6 cellular contexts compared by ENCODE assay signal in the genomic region with DNA sequence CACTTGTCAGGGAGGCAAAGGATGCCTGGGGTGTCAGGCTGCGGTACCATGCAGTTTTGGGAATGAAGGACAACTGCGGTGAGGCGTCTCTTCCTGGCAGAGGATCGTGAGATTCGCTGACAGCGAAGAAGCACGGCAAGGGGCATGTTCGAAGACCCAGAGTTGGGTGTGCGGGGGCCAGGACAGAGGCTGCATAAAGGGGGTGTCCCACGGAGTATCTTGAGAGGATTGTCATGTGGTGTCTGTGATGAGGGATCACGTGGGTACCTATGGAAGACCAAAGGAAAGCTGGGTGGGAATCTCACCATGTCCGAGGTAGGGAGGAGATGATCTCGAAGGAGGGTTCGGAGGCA. TPM values are rescaled to one million over a fixed set of nuclear protein-coding genes. Genes with fewer than 3 reads are reported as not detected.
DNase-seq lines count a peak whose midpoint lies in the region; ATAC-seq and TF ChIP-seq lines count a peak whose summit lies in the region.

No MANE protein-coding gene starts in this region.

- TF ChIP-seq CTCF in lower leg skin (IDR thresholded peaks at IDR 0.05) = no peak

- H3K9me3 ChIP-seq in HAP-1 = no peaks in the 10 kb centered on the region

- peak overlapping the region; percentile 81 for H3K27ac Mint-ChIP-seq in activated CD4-positive, alpha-beta memory T cell treated with anti-CD3 and anti-CD28 coated beads for 36 hours

- in situ Hi-C loops in HAP-1 (cut with MboI; ENCODE audit: low sequenced_read_pairs) = no loop called here

- peak overlapping the region; percentile 100 for H3K4me3 Mint-ChIP-seq in activated CD4-positive, alpha-beta memory T cell treated with anti-CD3 and anti-CD28 coated beads for 36 hours

- intact Hi-C loops in activated CD4-positive, alpha-beta memory T cell treated with anti-CD3 and anti-CD28 coated beads for 36 hours (cut with micrococcal nuclease) = loop anchor here (5.0 kb wide), 1 partner anchor 88 kb away; the partner anchor contains the start of genes SMG5 and TMEM79
- intact Hi-C loops in lower leg skin (cut with DNase I; ENCODE audit: low total_unique reads) = no loop called here

- peaks cover 67% of the 10 kb centered on the region for H3K4me1 Mint-ChIP-seq in activated CD4-positive, alpha-beta memory T cell treated with anti-CD3 and anti-CD28 coated beads for 36 hours (ENCODE audit: low read depth)

- POLR2A ChIA-PET in activated CD4-positive, alpha-beta memory T cell treated with anti-CD3 and anti-CD28 coated beads for 36 hours (lab: Charles Lee) = interaction anchor here (1.0 to 4.1 kb wide), 8 partner anchors 19 to 95 kb away, joined by 3 to 27 read pairs (median 4); partner anchors contain the start of gene PMF1

- no peaks in the 10 kb centered on the region for H3K27me3 ChIP-seq in HAP-1 (ENCODE audit: low read depth)

- no peak for ATAC-seq in HG03196 (IDR thresholded peaks at IDR 0.05; ENCODE audit: unreplicated experiment)

- H3K9me3 Mint-ChIP-seq in activated CD4-positive, alpha-beta memory T cell treated with anti-CD3 and anti-CD28 coated beads for 36 hours = no peaks in the 10 kb centered on the region

- no peak for DNase-seq in HAP-1 (ENCODE audit: low spot score in 2 of 2)
- no peak for DNase-seq in activated CD4-positive, alpha-beta memory T cell treated with anti-CD3 and anti-CD28 coated beads for 36 hours
- DNase-seq in lower leg skin (ENCODE audit: low spot score in 2 of 2) = peak in 1 of 2 donors; percentile 87
- DNase-seq in NCI-H446 treated with DMSO at 0.1 percent for 48 hours (lab: John Stamatoyannopoulos, UW) = no peak
- no peak for DNase-seq in stimulated activated CD4-positive, alpha-beta T cell treated with anti-CD3 and anti-CD28 coated beads, Interleukin-1b, Interleukin-23, amount 100 ng/mL, for 48 hours

- no peaks in the 10 kb centered on the region for H3K27me3 Mint-ChIP-seq in activated CD4-positive, alpha-beta memory T cell treated with anti-CD3 and anti-CD28 coated beads for 36 hours

- peaks cover 10% of the 10 kb centered on the region for H3K4me1 ChIP-seq in HAP-1

- CTCF ChIA-PET in activated CD4-positive, alpha-beta memory T cell treated with anti-CD3 and anti-CD28 coated beads for 36 hours (lab: Charles Lee) = interaction anchor here (0.9 to 1.9 kb wide), 6 partner anchors 19 to 49 kb away, joined by 3 to 13 read pairs (median 4); partner anchors contain the start of gene PMF1

- 9 to 12% methylated on average over 14 of the region's 14 CpGs for WGBS in lower leg skin, 2 donors

- peaks cover 48% of the 10 kb centered on the region for H3K36me3 Mint-ChIP-seq in activated CD4-positive, alpha-beta memory T cell treated with anti-CD3 and anti-CD28 coated beads for 36 hours

- H3K36me3 ChIP-seq in HAP-1 (replicated peaks) = peaks cover 14% of the 10 kb centered on the region

- no peak for TF ChIP-seq POLR2A in lower leg skin (IDR thresholded peaks at IDR 0.05)

- peak overlapping the region; percentile 86 for H3K4me3 ChIP-seq in HAP-1
- H3K4me3 ChIP-seq in lower leg skin (ENCODE audit: low read depth, poor library complexity, severe bottlenecking) = peak overlapping the region; percentile 74

RNA-seq across cellular contexts. Expression of gene SLC25A44, which starts 0.4 kb away (rescaled TPM):
- total RNA-seq in activated CD4-positive, alpha-beta memory T cell treated with anti-CD3 and anti-CD28 coated beads for 36 hours = 10 to 100 TPM; 61.3 to 62.2 TPM
- total RNA-seq in lower leg skin = 10 to 100 TPM; 11.3 to 15.3 (median 13.3) TPM

RNA-seq across cellular contexts. Expression of gene PMF1, which starts 18.5 kb away (rescaled TPM):
- total RNA-seq in activated CD4-positive, alpha-beta memory T cell treated with anti-CD3 and anti-CD28 coated beads for 36 hours = 100 to 1,000 TPM in 1 of 2 experiments, 10 to 100 TPM in 1; 99.5 to 105 TPM
- 10 to 100 TPM; 62.9 to 83.6 (median 71.1) TPM for total RNA-seq in lower leg skin

RNA-seq across cellular contexts. Expression of gene SEMA4A, which starts 40.9 kb away (rescaled TPM):
- 10 to 100 TPM; 68.2 to 75.1 TPM for total RNA-seq in activated CD4-positive, alpha-beta memory T cell treated with anti-CD3 and anti-CD28 coated beads for 36 hours
- total RNA-seq in lower leg skin = 10 to 100 TPM; 30.5 to 45.4 (median 41.4) TPM

RNA-seq across cellular contexts. Expression of gene BGLAP, which starts 47.7 kb away (rescaled TPM):
- total RNA-seq in activated CD4-positive, alpha-beta memory T cell treated with anti-CD3 and anti-CD28 coated beads for 36 hours = 1 to 10 TPM in 1 of 2 experiments, under 1 TPM in 1; 0.90 to 2.3 TPM
- total RNA-seq in lower leg skin = 1 to 10 TPM in 1 of 4 donors, under 1 TPM in 2, not detected in 1; 0.36 to 3.4 (median 0.69) TPM

RNA-seq across cellular contexts. Expression of gene PAQR6, which starts 53.6 kb away (rescaled TPM):
- 1 to 10 TPM; 3.9 to 4.0 TPM for total RNA-seq in activated CD4-positive, alpha-beta memory T cell treated with anti-CD3 and anti-CD28 coated beads for 36 hours
- 1 to 10 TPM; 2.0 to 8.4 (median 4.6) TPM for total RNA-seq in lower leg skin
